2 cellular contexts compared by ENCODE assay signal in genomic region chr3:44856663-44857062, GRCh38. TPM values are rescaled to one million over a fixed set of nuclear protein-coding genes. Genes with fewer than 3 reads are reported as not detected.
"Had no signal": no experiment of that assay in that cellular context is flagged by ENCODE, and none has a peak within 500 bp of the region (broad histone marks: within the 10 kb centered on the region; RNA-seq: fewer than 3 reads in every experiment).

No MANE protein-coding gene starts in this region.

RNA-seq across cellular contexts. Expression of gene TGM4, which starts 17.7 kb away (rescaled TPM):
- total RNA-seq: M059J, NCI-H460 had no signal
